In genomic region chr20:32079655-32080109, GRCh38 we compare ENCODE assay signal across 1 cellular context.
TF ChIP-seq lines count a peak whose summit lies in the region.

No MANE protein-coding gene starts in this region.

TF ChIP-seq in HepG2, 621 proteins besides CTCF, POLR2A, EP300 and RAD21 (continued from another document and continues in another):
- TF ChIP-seq LCORL (IDR thresholded peaks at IDR 0.05) (no peak), LCORL (CRISPR knock-in tag; IDR thresholded peaks at IDR 0.05) (no peak), ZNF205 (CRISPR knock-in tag; IDR thresholded peaks at IDR 0.05) (peak; percentile 92), PATZ1 (CRISPR knock-in tag; IDR thresholded peaks at IDR 0.05) (peak; percentile 47; the same call in 1 of the 2 replicates), CBX1 (IDR thresholded peaks at IDR 0.05; ENCODE audit: low read depth) (peak; percentile 87), ZNF234 (CRISPR knock-in tag; conservative IDR thresholded peaks at IDR 0.05) (no peak), HNF1A (IDR thresholded peaks at IDR 0.05; ENCODE audit: low read depth) (no peak), HNF1A (CRISPR knock-in tag; IDR thresholded peaks at IDR 0.05; ENCODE audit: borderline replicate concordance) (0 out of 2 replicates have a peak, but pooled peaks have one; percentile 42), TFE3 (CRISPR knock-in tag; IDR thresholded peaks at IDR 0.05) (peak; percentile 77; the same call in 1 of the 2 replicates), KDM1A (CRISPR knock-in tag; IDR thresholded peaks at IDR 0.05) (0 out of 2 replicates have a peak, but pooled peaks have one; percentile 62), DRAP1 (CRISPR knock-in tag; IDR thresholded peaks at IDR 0.05) (peak; percentile 48; the same call in 1 of the 2 replicates), FOXC1 (CRISPR knock-in tag; IDR thresholded peaks at IDR 0.05; ENCODE audit: borderline replicate concordance) (0 out of 2 replicates have a peak, but pooled peaks have one; percentile 47), ZNF121 (CRISPR knock-in tag; IDR thresholded peaks at IDR 0.05) (peak; percentile 100), TBX2 (CRISPR knock-in tag; IDR thresholded peaks at IDR 0.05; ENCODE audit: borderline replicate concordance) (peak; percentile 61; the same call in 1 of the 2 replicates), ZNF276 (CRISPR knock-in tag; IDR thresholded peaks at IDR 0.05; ENCODE audit: low read depth) (no peak), ZSCAN9 (CRISPR knock-in tag; IDR thresholded peaks at IDR 0.05; ENCODE audit: borderline replicate concordance) (no peak; the same call in 1 of the 2 replicates), PHF8 (CRISPR knock-in tag; IDR thresholded peaks at IDR 0.05) (no peak), MED1 (CRISPR knock-in tag; IDR thresholded peaks at IDR 0.05) (peak; percentile 61; the same call in 1 of the 2 replicates), ZNF281 (CRISPR knock-in tag; IDR thresholded peaks at IDR 0.05; ENCODE audit: borderline replicate concordance) (no peak), AKNA (CRISPR knock-in tag; IDR thresholded peaks at IDR 0.05; ENCODE audit: borderline replicate concordance) (no peak), TFDP2 (CRISPR knock-in tag; IDR thresholded peaks at IDR 0.05) (peak; percentile 51), CHCHD3 (CRISPR knock-in tag; IDR thresholded peaks at IDR 0.05) (no peak), TRIM24 (CRISPR knock-in tag; IDR thresholded peaks at IDR 0.05) (no peak), PTBP1 (IDR thresholded peaks at IDR 0.05; ENCODE audit: low read depth, low read length, poor library complexity, severe bottlenecking) (no peak), THYN1 (CRISPR knock-in tag; IDR thresholded peaks at IDR 0.05; ENCODE audit: borderline replicate concordance, low read depth) (no peak), HNF4A (CRISPR knock-in tag; IDR thresholded peaks at IDR 0.05) (peak; percentile 67), MAZ (IDR thresholded peaks at IDR 0.05; ENCODE audit: borderline replicate concordance, low read depth, low read length) (no peak), MAZ (CRISPR knock-in tag; IDR thresholded peaks at IDR 0.05; ENCODE audit: low read depth) (0 out of 2 replicates have a peak, but pooled peaks have one; percentile 47), ZNF619 (CRISPR knock-in tag; IDR thresholded peaks at IDR 0.05) (no peak), FOSL1 (CRISPR knock-in tag; IDR thresholded peaks at IDR 0.05; ENCODE audit: borderline replicate concordance) (0 out of 2 replicates have a peak, but pooled peaks have one; percentile 8), SRSF1 (optimal IDR thresholded peaks at IDR 0.05; ENCODE audit: low read depth, low read length) (no peak), PHF20 (CRISPR knock-in tag; IDR thresholded peaks at IDR 0.05) (peak; percentile 39; the same call in 1 of the 2 replicates)
